ENCODE assay signal across 24 cellular contexts in genomic region chr4:175884048-175884447, GRCh38.
"Had no signal": no experiment of that assay in that cellular context is flagged by ENCODE, and none has a peak within 500 bp of the region (broad histone marks: within the 10 kb centered on the region; RNA-seq: fewer than 3 reads in every experiment).

No MANE protein-coding gene starts in this region.

- H3K4me1 Mint-ChIP-seq: activated naive CD8-positive, alpha-beta T cell treated with anti-CD3 and anti-CD28 coated beads, Interleukin-2, amount 10 ng/mL, durations not matched to agents 7 days and 5 days; memory B cell; nephron had no signal

- H3K36me3 Mint-ChIP-seq: activated CD4-positive, alpha-beta memory T cell treated with anti-CD3 and anti-CD28 coated beads for 36 hours; activated naive CD8-positive, alpha-beta T cell treated with anti-CD3 and anti-CD28 coated beads, Interleukin-2, amount 10 ng/mL, durations not matched to agents 7 days and 5 days had no signal

- ATAC-seq: activated T-cell treated with anti-CD3 and anti-CD28 coated beads, Interleukin-2, amount 50 U/mL, for 72 hours; gastroesophageal sphincter; heart left ventricle; left cardiac atrium; pancreas; psoas muscle; right cardiac atrium; stimulated activated naive CD8-positive, alpha-beta T cell treated with anti-CD3 and anti-CD28 coated beads, Interleukin-15, Interleukin-2, amounts not matched to agents 100 U/mL and 50 U/mL, for 24 hours; upper lobe of right lung had no signal

- DNase-seq: activated CD4-positive, alpha-beta memory T cell treated with anti-CD3 and anti-CD28 coated beads for 36 hours; activated CD4-positive, alpha-beta T cell treated with anti-CD3 and anti-CD28 coated beads for 48 hours; activated effector memory CD4-positive, alpha-beta T cell treated with Interleukin-2 at 50 U/mL for 16 hours; activated naive CD4-positive, alpha-beta T cell treated with anti-CD3 and anti-CD28 coated beads for 36 hours; activated naive CD8-positive, alpha-beta T cell treated with anti-CD3 and anti-CD28 coated beads, Interleukin-2, amount 10 ng/mL, durations not matched to agents 7 days and 5 days; activated T-cell treated with anti-CD3 and anti-CD28 coated beads, Interleukin-2, amount 50 U/mL, for 72 hours; amniotic stem cell; brain microvascular endothelial cell; effector memory CD4-positive, alpha-beta T cell; heart left ventricle; islet precursor cell; left cardiac atrium; pancreas; psoas muscle; right cardiac atrium; stimulated activated CD4-positive, alpha-beta T cell treated with anti-CD3 and anti-CD28 coated beads, Interleukin-12 subunit alpha, Interleukin-12 subunit beta, amount 100 ng/mL, for 4 hours; stimulated activated CD4-positive, alpha-beta T cell treated with anti-CD3 and anti-CD28 coated beads, Interleukin-4, amount 100 ng/mL, for 4 hours; stimulated activated naive CD8-positive, alpha-beta T cell treated with anti-CD3 and anti-CD28 coated beads, Interleukin-15, Interleukin-2, amounts not matched to agents 100 U/mL and 50 U/mL, for 24 hours; T-helper 2 cell; upper lobe of right lung had no signal

- H3K27me3 ChIP-seq: brain microvascular endothelial cell, gastroesophageal sphincter, heart left ventricle, neutrophil, pancreas, upper lobe of right lung had no signal

- H3K27ac ChIP-seq: brain microvascular endothelial cell, gastroesophageal sphincter, heart left ventricle, neutrophil, pancreas, psoas muscle, upper lobe of right lung had no signal

- H3K4me3 ChIP-seq: gastroesophageal sphincter, heart left ventricle, pancreas, psoas muscle, upper lobe of right lung had no signal

- H3K36me3 ChIP-seq: brain microvascular endothelial cell, gastroesophageal sphincter, heart left ventricle, neutrophil, pancreas, upper lobe of right lung had no signal

- H3K4me1 ChIP-seq: gastroesophageal sphincter, heart left ventricle, pancreas, psoas muscle, upper lobe of right lung had no signal

- H3K27me3 Mint-ChIP-seq: activated CD4-positive, alpha-beta memory T cell treated with anti-CD3 and anti-CD28 coated beads for 36 hours; activated naive CD8-positive, alpha-beta T cell treated with anti-CD3 and anti-CD28 coated beads, Interleukin-2, amount 10 ng/mL, durations not matched to agents 7 days and 5 days; memory B cell had no signal

- H3K9me3 ChIP-seq: neutrophil, pancreas, psoas muscle, upper lobe of right lung had no signal

- H3K27ac Mint-ChIP-seq: activated CD4-positive, alpha-beta memory T cell treated with anti-CD3 and anti-CD28 coated beads for 36 hours; activated naive CD4-positive, alpha-beta T cell treated with anti-CD3 and anti-CD28 coated beads for 36 hours; activated naive CD8-positive, alpha-beta T cell treated with anti-CD3 and anti-CD28 coated beads, Interleukin-2, amount 10 ng/mL, durations not matched to agents 7 days and 5 days; activated T-cell treated with anti-CD3 and anti-CD28 coated beads, Interleukin-2, amount 50 U/mL, for 72 hours; memory B cell; nephron had no signal

- H3K4me3 Mint-ChIP-seq: activated CD4-positive, alpha-beta memory T cell treated with anti-CD3 and anti-CD28 coated beads for 36 hours; activated naive CD4-positive, alpha-beta T cell treated with anti-CD3 and anti-CD28 coated beads for 36 hours; activated naive CD8-positive, alpha-beta T cell treated with anti-CD3 and anti-CD28 coated beads, Interleukin-2, amount 10 ng/mL, durations not matched to agents 7 days and 5 days; activated T-cell treated with anti-CD3 and anti-CD28 coated beads, Interleukin-2, amount 50 U/mL, for 72 hours; memory B cell; nephron had no signal
